10 cellular contexts compared by ENCODE assay signal in genomic region chr2:108460345-108461037, GRCh38. TPM values are rescaled to one million over a fixed set of nuclear protein-coding genes. Genes with fewer than 3 reads are reported as not detected.
DNase-seq lines count a peak whose midpoint lies in the region; ATAC-seq and TF ChIP-seq lines count a peak whose summit lies in the region.
"Had no signal": no experiment of that assay in that cellular context is flagged by ENCODE, and none has a peak within 500 bp of the region (broad histone marks: within the 10 kb centered on the region; RNA-seq: fewer than 3 reads in every experiment).

No MANE protein-coding gene starts in this region.

- H3K4me1 ChIP-seq in psoas muscle, result no peaks in the 10 kb centered on the region

- H3K36me3 ChIP-seq in psoas muscle (ENCODE audit: insufficient read depth in 1 of 2, low read depth in 1 of 2), result peaks cover 9 to 64% of the 10 kb centered on the region in 2 donors

- H3K4me1 Mint-ChIP-seq in activated CD4-positive, alpha-beta T cell treated with anti-CD3 and anti-CD28 coated beads for 36 hours, result peaks cover 47% of the 10 kb centered on the region
- H3K4me1 Mint-ChIP-seq in dendritic cell treated with granulocyte-macrophage colony-stimulating factor and Interleukin-4, amounts not matched to agents 40 ng/mL and 50 ng/mL, for 4 days (ENCODE audit: low read depth), result peaks cover 14% of the 10 kb centered on the region

- ATAC-seq in activated CD4-positive, alpha-beta T cell treated with anti-CD3 and anti-CD28 coated beads for 36 hours, result peak; percentile 42
- ATAC-seq in GM21423 (IDR thresholded peaks at IDR 0.05; ENCODE audit: unreplicated experiment), result peak; percentile 77
- ATAC-seq in HG03139 (IDR thresholded peaks at IDR 0.05; ENCODE audit: unreplicated experiment), result peak; percentile 63
- no peak for ATAC-seq in psoas muscle

- no peak overlapping the region for H3K27ac ChIP-seq in psoas muscle

- 72 to 84% (median 79%) methylated on average over 4 of the region's 4 CpGs for WGBS in psoas muscle, 3 donors

- H3K27me3 Mint-ChIP-seq in activated CD4-positive, alpha-beta T cell treated with anti-CD3 and anti-CD28 coated beads for 36 hours, result no peaks in the 10 kb centered on the region
- no peaks in the 10 kb centered on the region for H3K27me3 Mint-ChIP-seq in dendritic cell treated with granulocyte-macrophage colony-stimulating factor and Interleukin-4, amounts not matched to agents 40 ng/mL and 50 ng/mL, for 4 days

- POLR2A ChIA-PET in activated CD4-positive, alpha-beta T cell treated with anti-CD3 and anti-CD28 coated beads for 36 hours (lab: Charles Lee), result no interaction called here

- H3K27ac Mint-ChIP-seq in activated CD4-positive, alpha-beta T cell treated with anti-CD3 and anti-CD28 coated beads for 36 hours, result peak overlapping the region; percentile 71
- peak overlapping the region; percentile 69 for H3K27ac Mint-ChIP-seq in dendritic cell treated with granulocyte-macrophage colony-stimulating factor and Interleukin-4, amounts not matched to agents 40 ng/mL and 50 ng/mL, for 4 days

- H3K4me3 Mint-ChIP-seq in activated CD4-positive, alpha-beta T cell treated with anti-CD3 and anti-CD28 coated beads for 36 hours, result no peak overlapping the region
- H3K4me3 Mint-ChIP-seq in dendritic cell treated with granulocyte-macrophage colony-stimulating factor and Interleukin-4, amounts not matched to agents 40 ng/mL and 50 ng/mL, for 4 days, result no peak overlapping the region

- no peaks in the 10 kb centered on the region for H3K27me3 ChIP-seq in psoas muscle (ENCODE audit: insufficient read depth in 3 of 3, low read length in 2 of 3)

- no peaks in the 10 kb centered on the region for H3K9me3 ChIP-seq in psoas muscle

- no peak for TF ChIP-seq CTCF in psoas muscle (IDR thresholded peaks at IDR 0.05)

- intact Hi-C loops in activated CD4-positive, alpha-beta T cell treated with anti-CD3 and anti-CD28 coated beads for 36 hours (cut with DNase I, micrococcal nuclease), result no loop called here
- intact Hi-C loops in dendritic cell treated with granulocyte-macrophage colony-stimulating factor and Interleukin-4, amounts not matched to agents 40 ng/mL and 50 ng/mL, for 4 days (cut with micrococcal nuclease), result no loop called here
- intact Hi-C loops in psoas muscle (cut with DNase I), result no loop called here

- CTCF ChIA-PET in activated CD4-positive, alpha-beta T cell treated with anti-CD3 and anti-CD28 coated beads for 36 hours (lab: Charles Lee), result interaction anchor here (0.7 to 0.8 kb wide), 2 partner anchors 123 to 175 kb away, joined by 3 read pairs; no protein-coding TSS in a partner anchor

- DNase-seq in activated CD4-positive, alpha-beta T cell treated with anti-CD3 and anti-CD28 coated beads for 36 hours, result no peak
- no peak for DNase-seq in activated CD4-positive, alpha-beta T cell treated with anti-CD3 and anti-CD28 coated beads, Interleukin-2, amount 50 U/mL, for 4 hours
- no peak for DNase-seq in DMS 273 (lab: John Stamatoyannopoulos, UW; ENCODE audit: unreplicated experiment)
- DNase-seq in psoas muscle, result no peak
- no peak for DNase-seq in ecto neural progenitor cell (ENCODE audit: low spot score)
- DNase-seq: activated CD4-positive, alpha-beta T cell treated with anti-CD3 and anti-CD28 coated beads for 4 hours; NCI-H1092 had no signal

- no peak overlapping the region for H3K4me3 ChIP-seq in psoas muscle

- H3K36me3 Mint-ChIP-seq in activated CD4-positive, alpha-beta T cell treated with anti-CD3 and anti-CD28 coated beads for 36 hours (ENCODE audit: low read depth), result peaks cover 79% of the 10 kb centered on the region
- peaks cover 99% of the 10 kb centered on the region for H3K36me3 Mint-ChIP-seq in dendritic cell treated with granulocyte-macrophage colony-stimulating factor and Interleukin-4, amounts not matched to agents 40 ng/mL and 50 ng/mL, for 4 days (ENCODE audit: low read depth)

- peaks cover 26% of the 10 kb centered on the region for H3K9me3 Mint-ChIP-seq in activated CD4-positive, alpha-beta T cell treated with anti-CD3 and anti-CD28 coated beads for 36 hours (ENCODE audit: low read depth)
- peaks cover 50% of the 10 kb centered on the region for H3K9me3 Mint-ChIP-seq in dendritic cell treated with granulocyte-macrophage colony-stimulating factor and Interleukin-4, amounts not matched to agents 40 ng/mL and 50 ng/mL, for 4 days

RNA-seq across cellular contexts. Expression of gene GCC2, which starts 11.5 kb away (rescaled TPM):
- 10 to 100 TPM; 47.8 to 51.3 TPM for total RNA-seq in activated CD4-positive, alpha-beta T cell treated with anti-CD3 and anti-CD28 coated beads for 36 hours
- 10 to 100 TPM; 18.0 to 24.0 (median 21.5) TPM for total RNA-seq in psoas muscle
- polyA plus RNA-seq in psoas muscle, result 10 to 100 TPM in 1 of 3 donors, 1 to 10 TPM in 2; 4.8 to 16.4 (median 4.9) TPM

Comparison
In these comparisons a context has a peak if more than half of its experiments do, and no peak if none do; other contexts are left out.
1. ATAC-seq: peak in activated CD4-positive, alpha-beta T cell treated with anti-CD3 and anti-CD28 coated beads for 36 hours (single experiment), GM21423 (single experiment) and HG03139 (single experiment); none in psoas muscle (0 of 4).